ENCODE assay signal across 16 cellular contexts in the genomic region with DNA sequence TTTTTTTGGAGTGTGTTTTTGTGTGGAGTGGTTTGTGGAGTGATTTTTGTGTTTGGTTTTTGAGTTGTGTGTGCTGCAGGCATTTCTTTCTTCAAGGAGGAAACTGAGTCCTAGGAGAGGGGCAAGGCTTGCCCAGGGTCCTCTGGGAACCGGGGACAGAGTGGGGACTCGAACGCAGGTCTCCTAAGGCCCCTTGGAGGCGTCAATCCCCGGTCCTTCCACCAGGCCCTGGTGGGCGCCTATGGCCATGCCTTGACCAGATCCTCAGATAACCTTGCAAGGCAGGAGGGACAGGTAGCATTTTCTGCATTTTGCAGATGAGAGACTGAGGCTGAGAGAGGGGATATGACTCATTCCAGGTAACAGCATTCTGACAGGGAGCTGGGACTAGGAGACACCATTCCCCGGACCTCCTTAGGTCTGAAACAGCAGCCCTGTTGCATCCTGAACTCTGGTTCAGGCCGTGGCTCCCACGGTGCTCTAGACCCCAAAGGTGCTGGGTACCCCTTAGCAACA. TPM values are rescaled to one million over a fixed set of nuclear protein-coding genes. Genes with fewer than 3 reads are reported as not detected.
DNase-seq lines count a peak whose midpoint lies in the region; ATAC-seq and TF ChIP-seq lines count a peak whose summit lies in the region.
"Had no signal": no experiment of that assay in that cellular context is flagged by ENCODE, and none has a peak within 500 bp of the region (broad histone marks: within the 10 kb centered on the region; RNA-seq: fewer than 3 reads in every experiment).

No MANE protein-coding gene starts in this region.

- no peak overlapping the region for H2BK12ac ChIP-seq in trophoblast cell (ENCODE audit: low read length)

- no peaks in the 10 kb centered on the region for H3K36me3 ChIP-seq in trophoblast cell (ENCODE audit: control insufficient read depth in 1 of 2, insufficient read depth in 2 of 2, low read length in 2 of 2)

- DNase-seq in Right ventricle myocardium superior, result peak; percentile 27
- DNase-seq in left ventricle myocardium superior, result no peak
- DNase-seq in chondrocyte (ENCODE audit: low spot score), result peak; percentile 39
- DNase-seq in islet precursor cell, result peak; percentile 65
- DNase-seq in trophoblast cell, result peak; percentile 14 to 69
- DNase-seq in SIG-M5 (lab: John Stamatoyannopoulos, UW), result no peak
- no peak for DNase-seq in Calu3
- DNase-seq: 8988T; AML-193; C1 segment of cervical spinal cord; CD4-positive, alpha-beta T cell; DMS79 treated with DMSO at 0.1 percent for 48 hours; EL; IMR-90 had no signal

- ATAC-seq in Right ventricle myocardium superior (ENCODE audit: poor library complexity) (no peak), left ventricle myocardium superior (no peak), HG03378 (IDR thresholded peaks at IDR 0.05; ENCODE audit: unreplicated experiment) (no peak)
- ATAC-seq: HCT116 had no signal

- H3K9me3 Mint-ChIP-seq in chondrocyte (ENCODE audit: low read depth), result no peaks in the 10 kb centered on the region
- no peaks in the 10 kb centered on the region for H3K9me3 Mint-ChIP-seq in Calu3 (ENCODE audit: low read depth, unreplicated experiment)
- H3K9me3 Mint-ChIP-seq: CD4-positive, alpha-beta T cell had no signal

- no TSS peak for BruUV-seq in Calu3 (replicated peaks; lab: Mats Ljungman, UMichigan)

- peaks cover 1% of the 10 kb centered on the region for H3K79me2 ChIP-seq in trophoblast cell (ENCODE audit: control insufficient read depth, insufficient read depth, low read length, poor library complexity)

- H4K8ac ChIP-seq in trophoblast cell (ENCODE audit: low read depth, low read length), result no peak overlapping the region

- no peaks in the 10 kb centered on the region for H3K9me3 ChIP-seq in trophoblast cell (ENCODE audit: insufficient read depth, low read depth, low read length)

- no peak overlapping the region for H2BK120ac ChIP-seq in trophoblast cell (ENCODE audit: insufficient read depth, low read length, poor library complexity)

- CTCF ChIA-PET in Calu3 (lab: Charles Lee), result interaction anchor here (2.2 kb wide), 1 partner anchor 40 kb away, joined by 5 read pairs; no protein-coding TSS in a partner anchor

- no peak overlapping the region for H2BK5ac ChIP-seq in trophoblast cell (ENCODE audit: low read depth, low read length, poor library complexity)

- intact Hi-C loops in Right ventricle myocardium superior (cut with DNase I), result no loop called here
- intact Hi-C loops in left ventricle myocardium superior (cut with micrococcal nuclease), result no loop called here
- intact Hi-C loops in Calu3 (cut with micrococcal nuclease; ENCODE audit: unreplicated experiment), result no loop called here

- no peaks in the 10 kb centered on the region for H3K36me3 Mint-ChIP-seq in chondrocyte (ENCODE audit: low read depth)
- no peaks in the 10 kb centered on the region for H3K36me3 Mint-ChIP-seq in Calu3 (ENCODE audit: insufficient read depth, unreplicated experiment)

- peak overlapping the region; percentile 12 for H3K27ac ChIP-seq in trophoblast cell (ENCODE audit: low read depth, low read length)

- H3K4me3 Mint-ChIP-seq in chondrocyte (ENCODE audit: unreplicated experiment), result no peak overlapping the region
- no peak overlapping the region for H3K4me3 Mint-ChIP-seq in Calu3 (ENCODE audit: low read depth, unreplicated experiment)
- H3K4me3 Mint-ChIP-seq: CD4-positive, alpha-beta T cell had no signal

- no peak overlapping the region for H3K14ac ChIP-seq in trophoblast cell (ENCODE audit: low read length)

- H3K4me1 ChIP-seq in trophoblast cell (ENCODE audit: control insufficient read depth in 1 of 2, insufficient read depth in 2 of 2, low read length in 2 of 2), result peaks cover 31 to 33% of the 10 kb centered on the region in 2 experiments

- no peak overlapping the region for H3K4me3 ChIP-seq in trophoblast cell (ENCODE audit: low read depth, low read length)

- peak overlapping the region; percentile 49 for H4K91ac ChIP-seq in trophoblast cell (ENCODE audit: low read depth, low read length)

- H3K23ac ChIP-seq in trophoblast cell (ENCODE audit: low read length), result no peak overlapping the region

- H2AFZ ChIP-seq in trophoblast cell (ENCODE audit: insufficient read depth, low read length, poor library complexity), result no peak overlapping the region

- H3K27me3 ChIP-seq in trophoblast cell (ENCODE audit: insufficient read depth, low read length), result no peaks in the 10 kb centered on the region

- H3K18ac ChIP-seq in trophoblast cell (ENCODE audit: low read length), result no peak overlapping the region

- no peak overlapping the region for H3K4me2 ChIP-seq in trophoblast cell (ENCODE audit: low read length)

- no peak for TF ChIP-seq CTCF in chondrocyte (IDR thresholded peaks at IDR 0.05)
- TF ChIP-seq CTCF in Calu3 (IDR thresholded peaks at IDR 0.05; ENCODE audit: unreplicated experiment), result no peak

- H3K79me1 ChIP-seq in trophoblast cell (ENCODE audit: low read length), result peaks cover 10% of the 10 kb centered on the region

- no peak overlapping the region for H3K4ac ChIP-seq in trophoblast cell (ENCODE audit: low read depth, low read length)

- no peak overlapping the region for H2AK5ac ChIP-seq in trophoblast cell (ENCODE audit: low read length)

- H4K12ac ChIP-seq in trophoblast cell (ENCODE audit: low read depth, low read length), result no peak overlapping the region

- H3K9ac ChIP-seq in trophoblast cell (ENCODE audit: low read length), result no peak overlapping the region

- H3K27ac Mint-ChIP-seq in chondrocyte (ENCODE audit: unreplicated experiment), result no peak overlapping the region
- no peak overlapping the region for H3K27ac Mint-ChIP-seq in Calu3 (ENCODE audit: unreplicated experiment)
- H3K27ac Mint-ChIP-seq: CD4-positive, alpha-beta T cell had no signal

- H3K4me1 Mint-ChIP-seq in chondrocyte (ENCODE audit: low read depth) (no peaks in the 10 kb centered on the region), Calu3 (ENCODE audit: low read depth, unreplicated experiment) (no peaks in the 10 kb centered on the region)

- WGBS in trophoblast cell (ENCODE audit: extremely low coverage, insufficient coverage, insufficient read length), result no CpG with 5 or more reads among the region's 9 CpGs

- peaks cover 5% of the 10 kb centered on the region for H3K27me3 Mint-ChIP-seq in chondrocyte (ENCODE audit: low read depth)
- peaks cover 27% of the 10 kb centered on the region for H3K27me3 Mint-ChIP-seq in Calu3 (ENCODE audit: unreplicated experiment)
- H3K27me3 Mint-ChIP-seq: CD4-positive, alpha-beta T cell had no signal

RNA-seq across cellular contexts. Expression of gene MYO7A, which starts 39.1 kb away (rescaled TPM):
- 4.4 TPM for total RNA-seq in Right ventricle myocardium superior
- total RNA-seq in left ventricle myocardium superior, result 4.6 TPM
- not detected in 3 replicates for total RNA-seq in chondrocyte
- 1.7 TPM in 2 replicates for polyA plus RNA-seq in trophoblast cell (2013)
- total RNA-seq in Calu3 (2022), result 3.7 and 5.2 TPM in 2 replicates
- total RNA-seq: IMR-90 had no signal

Comparison
In these comparisons a context has a peak if more than half of its experiments do, and no peak if none do; other contexts are left out.
1. DNase-seq: peak in Right ventricle myocardium superior (single experiment), chondrocyte (single experiment), islet precursor cell (single experiment) and trophoblast cell (2 of 2); none in left ventricle myocardium superior (single experiment), SIG-M5 (single experiment) and Calu3 (single experiment).